Comparison of ENCODE assay signal across 8 cellular contexts in the genomic region with DNA sequence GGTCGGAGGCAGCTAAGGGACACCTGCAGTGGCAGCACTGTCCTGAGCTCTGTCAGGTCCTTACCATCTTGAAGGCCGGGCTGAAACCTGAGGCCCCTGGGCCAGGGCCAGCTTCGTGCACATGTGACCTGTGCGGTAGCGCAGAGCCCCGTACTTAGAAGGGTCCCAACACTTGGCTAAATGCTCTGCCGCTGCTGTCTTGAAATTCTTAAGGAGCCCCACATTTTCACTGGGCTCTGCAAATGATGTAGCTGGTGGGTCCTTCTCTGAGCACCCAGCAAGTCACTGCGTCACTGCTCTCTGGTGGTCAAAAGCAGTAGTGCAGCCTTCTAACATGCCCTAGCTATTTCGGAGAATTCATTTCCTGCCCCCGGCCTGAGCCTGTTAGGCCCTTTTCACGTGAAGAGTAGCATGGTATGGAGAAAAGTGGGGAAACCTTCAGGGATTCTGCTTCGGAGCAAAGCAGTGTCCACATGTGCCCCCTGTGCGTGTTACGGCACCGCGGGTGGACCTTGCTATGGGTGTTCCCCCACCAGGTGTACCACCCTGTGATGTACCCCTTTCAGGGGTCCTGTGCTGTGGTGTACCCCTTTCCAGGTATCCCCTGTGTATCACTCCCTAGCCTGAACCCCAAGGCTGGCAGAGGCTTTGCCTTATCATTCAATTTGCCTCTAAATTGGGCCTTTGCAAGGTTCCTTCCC.
DNase-seq lines count a peak whose midpoint lies in the region; ATAC-seq, FAIRE-seq and TF ChIP-seq lines count a peak whose summit lies in the region.

No MANE protein-coding gene starts in this region.

- no peak for TF ChIP-seq EP300 in upper lobe of left lung (IDR thresholded peaks at IDR 0.05)

- H2AFZ ChIP-seq in ACC112 (ENCODE audit: low read length, unreplicated experiment) (peak overlapping the region; percentile 94), parathyroid adenoma (peak overlapping the region; percentile 22)

- no peak overlapping the region for H3K4me2 ChIP-seq in parathyroid adenoma (ENCODE audit: low read length)

- no peaks in the 10 kb centered on the region for H3K79me2 ChIP-seq in ACC112 (ENCODE audit: control insufficient read depth, insufficient read depth, low read length, unreplicated experiment)
- no peaks in the 10 kb centered on the region for H3K79me2 ChIP-seq in parathyroid adenoma

- TF ChIP-seq POLR2A in GM12892 (IDR thresholded peaks at IDR 0.05; ENCODE audit: low read depth, low read length) (no peak), upper lobe of left lung (IDR thresholded peaks at IDR 0.05) (peak in 1 of 4 donors; percentile 5)

- peak; percentile 80 to 93 for ATAC-seq in upper lobe of left lung (ENCODE audit: low FRiP score in 2 of 2)

- H3K27ac ChIP-seq in ACC112 (ENCODE audit: low read depth, low read length) (no peak overlapping the region), SJSA1 (no peak overlapping the region), parathyroid adenoma (no peak overlapping the region), upper lobe of left lung (peak overlapping the region in 2 of 4 donors; percentile 36 to 37)

- H3K4me3 ChIP-seq in ACC112 (ENCODE audit: low read depth, low read length) (peak overlapping the region; percentile 50), SJSA1 (no peak overlapping the region), parathyroid adenoma (ENCODE audit: low read depth, low read length) (no peak overlapping the region), upper lobe of left lung (peak overlapping the region in 1 of 4 donors; percentile 15)

- 40 to 43% methylated on average over 15 to 16 of the region's 16 CpGs for WGBS in upper lobe of left lung, 2 donors

- TF ChIP-seq CTCF in parathyroid adenoma (IDR thresholded peaks at IDR 0.05) = peak; percentile 83
- TF ChIP-seq CTCF in upper lobe of left lung (IDR thresholded peaks at IDR 0.05) = peak; percentile 85 to 92 (median 90)

- DNase-seq in GM12892 (ENCODE audit: insufficient read length) = peak; percentile 73
- peak; percentile 94 for DNase-seq in KBM-7
- peak; percentile 55 to 70 for DNase-seq in SJSA1 (ENCODE audit: low read depth in 1 of 2, low spot score in 2 of 2)
- peak; percentile 72 for DNase-seq in activated naive CD4-positive, alpha-beta T cell treated with Interleukin-2 at 50 U/mL for 16 hours
- DNase-seq in head of caudate nucleus = peak; percentile 16 to 88 (median 73)
- DNase-seq in upper lobe of left lung = peak; percentile 38 to 66

- in situ Hi-C loops in KBM-7 (cut with MboI; ENCODE audit: low pct_unique_long_range_greater_than_20kb, low sequenced_read_pairs) = no loop called here

- intact Hi-C loops in head of caudate nucleus (cut with DNase I) = loop anchor here (5.0 kb wide), 1 partner anchor 77 kb away; no protein-coding TSS in a partner anchor

- FAIRE-seq in GM12892 (lab: Jason Lieb, UNC) = peak; percentile 95

- H3K9ac ChIP-seq in parathyroid adenoma = no peak overlapping the region

- peaks cover 9% of the 10 kb centered on the region for H3K4me1 ChIP-seq in ACC112 (ENCODE audit: control insufficient read depth, insufficient read depth, low read length, unreplicated experiment)
- no peaks in the 10 kb centered on the region for H3K4me1 ChIP-seq in SJSA1 (replicated peaks)
- H3K4me1 ChIP-seq in parathyroid adenoma = no peaks in the 10 kb centered on the region
- peaks cover 8 to 14% (median 11%) of the 10 kb centered on the region in 4 donors for H3K4me1 ChIP-seq in upper lobe of left lung

- no peaks in the 10 kb centered on the region for H3K9me3 ChIP-seq in SJSA1 (replicated peaks)
- H3K9me3 ChIP-seq in parathyroid adenoma (ENCODE audit: control insufficient read depth, low read length) = no peaks in the 10 kb centered on the region
- H3K9me3 ChIP-seq in upper lobe of left lung = no peaks in the 10 kb centered on the region

- peaks cover 40% of the 10 kb centered on the region for H3K27me3 ChIP-seq in ACC112 (ENCODE audit: insufficient read depth, low read length)
- no peaks in the 10 kb centered on the region for H3K27me3 ChIP-seq in SJSA1 (replicated peaks)
- H3K27me3 ChIP-seq in parathyroid adenoma (ENCODE audit: control insufficient read depth, insufficient read depth, low read length) = no peaks in the 10 kb centered on the region
- H3K27me3 ChIP-seq in upper lobe of left lung = no peaks in the 10 kb centered on the region

- H3K36me3 ChIP-seq in ACC112 (ENCODE audit: insufficient read depth, low read length) (no peaks in the 10 kb centered on the region), SJSA1 (no peaks in the 10 kb centered on the region), parathyroid adenoma (ENCODE audit: control insufficient read depth, insufficient read depth, low read length) (no peaks in the 10 kb centered on the region), upper lobe of left lung (no peaks in the 10 kb centered on the region)
